8 cellular contexts compared by ENCODE assay signal in the genomic region with DNA sequence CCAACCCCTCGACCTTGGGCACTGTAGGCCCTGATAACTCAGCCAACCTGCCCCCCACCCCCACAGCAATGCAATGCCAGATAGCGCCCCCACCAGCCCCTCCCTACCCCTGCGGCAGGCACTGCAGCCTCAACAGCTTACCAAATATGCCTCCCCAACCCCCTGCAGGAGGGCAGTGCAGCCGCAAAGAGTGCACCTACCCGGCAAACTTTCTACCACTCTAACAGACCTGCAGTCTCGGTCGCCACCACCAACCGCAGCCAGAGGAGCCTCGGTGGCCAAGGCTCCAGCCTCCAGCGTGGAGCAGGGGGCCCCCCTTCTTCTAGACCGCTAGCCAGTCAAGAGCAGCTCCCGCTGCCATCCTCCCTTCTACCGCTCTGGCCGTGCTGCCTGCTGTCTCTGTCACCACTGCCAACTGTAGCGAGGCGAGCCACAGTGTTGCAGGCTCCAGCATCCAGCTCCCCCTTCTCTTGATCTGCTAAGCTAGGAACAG.
A peak's percentile ranks its signal among the peaks of the same experiment; 100 is the strongest.
DNase-seq lines count a peak whose midpoint lies in the region; ATAC-seq, FAIRE-seq and TF ChIP-seq lines count a peak whose summit lies in the region.
"Not testable (repeated sequence)": the region's sequence is repeated elsewhere in the genome, so short reads cannot be mapped to it uniquely, and the experiment has no call there.

No MANE protein-coding gene starts in this region.

- WGBS in A549 (ENCODE audit: missing lambda C conversion rate): 70% methylated on average over 2 of the region's 16 CpGs

- not testable (repeated sequence) for H3K36me3 ChIP-seq in mucosa of descending colon (ENCODE audit: low read depth); upper lobe of right lung

- CTCF ChIA-PET in A549 (lab: Yijun Ruan, JAX); WTC11 (lab: Charles Lee): not testable (repeated sequence)

- H3K4me3 ChIP-seq in A549, mucosa of descending colon, upper lobe of right lung: not testable (repeated sequence)

- not testable (repeated sequence) for H3K9me3 ChIP-seq in A549, mucosa of descending colon, upper lobe of right lung

- TF ChIP-seq EP300 in A549 (IDR thresholded peaks at IDR 0.05): not testable (repeated sequence)

- TF ChIP-seq POLR2A in A549 (IDR thresholded peaks at IDR 0.05; ENCODE audit: low read length): not testable (repeated sequence)

- not testable (repeated sequence) for TF ChIP-seq CTCF in A549 (IDR thresholded peaks at IDR 0.05); GM13977 (IDR thresholded peaks at IDR 0.05; ENCODE audit: extremely low read depth, insufficient read depth, missing control alignments); WTC11 (IDR thresholded peaks at IDR 0.05); mucosa of descending colon (IDR thresholded peaks at IDR 0.05); upper lobe of right lung (IDR thresholded peaks at IDR 0.05)

- H3K4me1 ChIP-seq in A549; mucosa of descending colon (ENCODE audit: low read depth); upper lobe of right lung: not testable (repeated sequence)

- not testable (repeated sequence) for H3K4me3 Mint-ChIP-seq in WTC11
- peak overlapping the region; percentile 7 to 60 for H3K4me3 Mint-ChIP-seq in activated T-cell treated with anti-CD3 and anti-CD28 coated beads, Interleukin-2, amount 50 U/mL, for 72 hours
- H3K4me3 Mint-ChIP-seq in central memory CD8-positive, alpha-beta T cell: peak overlapping the region; percentile 8

- DNase-seq in A549 (ENCODE audit: low read depth in 1 of 2, low spot score in 1 of 2); WTC11 (ENCODE audit: low spot score); activated T-cell treated with anti-CD3 and anti-CD28 coated beads, Interleukin-2, amount 50 U/mL, for 72 hours; central memory CD8-positive, alpha-beta T cell (ENCODE audit: low spot score in 2 of 2); left cardiac atrium; upper lobe of right lung: not testable (repeated sequence)
- DNase-seq in GM13977 (ENCODE audit: low spot score) (peak; percentile 5), mucosa of descending colon (peak in 1 of 3 donors; percentile 50)

- FAIRE-seq in A549 (lab: Jason Lieb, UNC): not testable (repeated sequence)

- peak; percentile 12 to 43; a peak in 3 of 6 replicates for ATAC-seq in A549
- ATAC-seq in WTC11: peak; percentile 49
- ATAC-seq in activated T-cell treated with anti-CD3 and anti-CD28 coated beads, Interleukin-2, amount 50 U/mL, for 72 hours (replicated peaks in 1 of 2): peak in 1 of 2 donors; percentile 24
- not testable (repeated sequence) for ATAC-seq in central memory CD8-positive, alpha-beta T cell (replicated peaks; ENCODE audit: extremely low read depth, poor library complexity, severe bottlenecking)
- peak; percentile 12 to 19 for ATAC-seq in left cardiac atrium
- peak; percentile 8 for ATAC-seq in mucosa of descending colon
- peak; percentile 26 for ATAC-seq in upper lobe of right lung

- H3K36me3 Mint-ChIP-seq in WTC11; activated T-cell treated with anti-CD3 and anti-CD28 coated beads, Interleukin-2, amount 50 U/mL, for 72 hours (ENCODE audit: insufficient read depth in 2 of 2); central memory CD8-positive, alpha-beta T cell (ENCODE audit: insufficient read depth): not testable (repeated sequence)

- H3K9me3 Mint-ChIP-seq in WTC11; activated T-cell treated with anti-CD3 and anti-CD28 coated beads, Interleukin-2, amount 50 U/mL, for 72 hours; central memory CD8-positive, alpha-beta T cell: not testable (repeated sequence)

- in situ Hi-C loops in GM13977 (cut with MboI; ENCODE audit: low pct_unique_long_range_greater_than_20kb, low sequenced_read_pairs, unreplicated experiment): not testable (repeated sequence)

- POLR2A ChIA-PET in A549 (lab: Yijun Ruan, JAX); WTC11 (lab: Charles Lee): not testable (repeated sequence)

- H3K27me3 ChIP-seq in upper lobe of right lung: not testable (repeated sequence)

- TF ChIP-seq RAD21 in A549 (conservative IDR thresholded peaks at IDR 0.05 in 1 of 2, IDR thresholded peaks at IDR 0.05 in 1 of 2): not testable (repeated sequence)

- not testable (repeated sequence) for H3K4me2 ChIP-seq in A549

- not testable (repeated sequence) for H3K4me1 Mint-ChIP-seq in WTC11; central memory CD8-positive, alpha-beta T cell
- H3K4me1 Mint-ChIP-seq in activated T-cell treated with anti-CD3 and anti-CD28 coated beads, Interleukin-2, amount 50 U/mL, for 72 hours (ENCODE audit: low read depth): peaks cover 39% of the 10 kb centered on the region

- H3K27ac ChIP-seq in A549, upper lobe of right lung: not testable (repeated sequence)

- H3K27me3 Mint-ChIP-seq in WTC11 (ENCODE audit: low read depth); activated T-cell treated with anti-CD3 and anti-CD28 coated beads, Interleukin-2, amount 50 U/mL, for 72 hours (ENCODE audit: low read depth); central memory CD8-positive, alpha-beta T cell: not testable (repeated sequence)

- H3K27ac Mint-ChIP-seq in WTC11; activated T-cell treated with anti-CD3 and anti-CD28 coated beads, Interleukin-2, amount 50 U/mL, for 72 hours: not testable (repeated sequence)
- H3K27ac Mint-ChIP-seq in central memory CD8-positive, alpha-beta T cell (ENCODE audit: low read depth): peak overlapping the region; percentile 29

- intact Hi-C loops in left cardiac atrium (cut with DNase I); mucosa of descending colon (cut with DNase I, micrococcal nuclease); upper lobe of right lung (cut with DNase I): not testable (repeated sequence)
